In the genomic region with DNA sequence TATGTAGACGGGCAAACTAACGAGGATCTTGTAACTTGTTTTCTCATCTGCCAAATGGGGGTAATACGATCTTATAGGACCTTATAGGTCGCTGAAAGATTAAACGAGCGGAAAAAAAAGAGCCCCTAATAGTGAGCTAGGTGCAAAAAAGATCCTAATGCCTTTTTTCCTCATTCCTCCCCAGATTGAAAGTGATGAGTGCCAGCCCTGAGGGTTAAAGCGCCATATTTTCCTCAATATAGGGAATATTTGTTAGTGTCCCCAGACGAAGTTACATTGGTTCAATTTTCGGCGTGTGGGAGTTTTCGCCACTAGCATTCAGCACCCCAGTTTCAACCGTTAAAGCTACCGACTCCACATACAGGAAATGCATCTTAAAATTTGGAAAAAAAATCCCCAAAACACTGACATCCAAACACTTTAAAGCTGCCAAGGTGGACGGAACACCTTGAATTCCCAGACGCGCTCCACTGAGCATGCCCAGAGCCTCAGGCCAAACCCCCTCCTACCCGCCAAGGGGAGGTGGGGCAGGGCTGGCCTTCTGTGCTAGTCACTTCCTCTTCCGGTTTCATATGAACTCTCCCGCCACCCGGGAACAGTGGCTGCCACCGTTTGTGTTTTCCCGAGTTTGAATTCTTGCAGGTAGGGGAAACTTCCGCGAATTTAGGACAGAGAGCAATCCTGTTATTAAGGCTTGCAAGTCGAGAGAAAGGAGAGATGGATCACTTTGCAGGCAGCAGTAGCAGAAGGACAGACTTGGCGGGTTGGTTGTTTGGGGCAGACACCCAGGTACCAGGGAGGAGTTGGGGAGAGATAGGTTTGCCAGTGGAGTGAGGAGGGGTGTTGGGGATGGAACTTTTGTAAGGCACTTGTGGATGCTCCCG, we compare ENCODE assay signal across 8 cellular contexts. TPM values are rescaled to one million over a fixed set of nuclear protein-coding genes. Genes with fewer than 3 reads are reported as not detected.
DNase-seq lines count a peak whose midpoint lies in the region; ATAC-seq and TF ChIP-seq lines count a peak whose summit lies in the region.

A gene with protein sequence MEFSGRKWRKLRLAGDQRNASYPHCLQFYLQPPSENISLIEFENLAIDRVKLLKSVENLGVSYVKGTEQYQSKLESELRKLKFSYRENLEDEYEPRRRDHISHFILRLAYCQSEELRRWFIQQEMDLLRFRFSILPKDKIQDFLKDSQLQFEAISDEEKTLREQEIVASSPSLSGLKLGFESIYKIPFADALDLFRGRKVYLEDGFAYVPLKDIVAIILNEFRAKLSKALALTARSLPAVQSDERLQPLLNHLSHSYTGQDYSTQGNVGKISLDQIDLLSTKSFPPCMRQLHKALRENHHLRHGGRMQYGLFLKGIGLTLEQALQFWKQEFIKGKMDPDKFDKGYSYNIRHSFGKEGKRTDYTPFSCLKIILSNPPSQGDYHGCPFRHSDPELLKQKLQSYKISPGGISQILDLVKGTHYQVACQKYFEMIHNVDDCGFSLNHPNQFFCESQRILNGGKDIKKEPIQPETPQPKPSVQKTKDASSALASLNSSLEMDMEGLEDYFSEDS (plus strand): TSS at position 571 of the 884 bp plus-strand sequence. CDS start 816 bp downstream, outside the sequence.

- peak within 1 kb of the TSS; percentile 100 for H3K4me3 Mint-ChIP-seq in activated CD4-positive, alpha-beta memory T cell treated with anti-CD3 and anti-CD28 coated beads for 36 hours

- H3K27me3 Mint-ChIP-seq in activated CD4-positive, alpha-beta memory T cell treated with anti-CD3 and anti-CD28 coated beads for 36 hours = peaks cover 3% of the 10 kb centered on the region

- peak; percentile 86 for ATAC-seq in GM19397 (IDR thresholded peaks at IDR 0.05; ENCODE audit: unreplicated experiment)
- ATAC-seq in HG03565 (IDR thresholded peaks at IDR 0.05; ENCODE audit: unreplicated experiment) = peak; percentile 73
- ATAC-seq in right lobe of liver = peak; percentile 97 to 99 (median 98)

- peak within 1 kb of the TSS; percentile 55 to 61 (median 58) for H3K4me3 ChIP-seq in right lobe of liver

- peaks cover 31% of the 10 kb centered on the region for H3K36me3 Mint-ChIP-seq in activated CD4-positive, alpha-beta memory T cell treated with anti-CD3 and anti-CD28 coated beads for 36 hours

- H3K27ac Mint-ChIP-seq in activated CD4-positive, alpha-beta memory T cell treated with anti-CD3 and anti-CD28 coated beads for 36 hours = peak within 1 kb of the TSS; percentile 98

- H3K36me3 ChIP-seq in right lobe of liver = peaks cover 0 to 9% (median 0%) of the 10 kb centered on the region in 4 donors

- peaks cover 5% of the 10 kb centered on the region for H3K9me3 Mint-ChIP-seq in activated CD4-positive, alpha-beta memory T cell treated with anti-CD3 and anti-CD28 coated beads for 36 hours

- intact Hi-C loops in activated CD4-positive, alpha-beta memory T cell treated with anti-CD3 and anti-CD28 coated beads for 36 hours (cut with micrococcal nuclease) = loop anchor here (1.0 to 10.0 kb wide), 7 partner anchors 145 to 959 kb away; a partner anchor contains a TSS
- intact Hi-C loops in right lobe of liver (cut with DNase I) = loop anchor here in 1 of 2 donors (10.0 kb wide), 1 partner anchor 413 kb away; no protein-coding TSS in a partner anchor

- no peaks in the 10 kb centered on the region for H3K9me3 ChIP-seq in right lobe of liver

- TF ChIP-seq POLR2A in right lobe of liver (IDR thresholded peaks at IDR 0.05) = peak; percentile 32

- no peak for TF ChIP-seq CTCF in right lobe of liver (IDR thresholded peaks at IDR 0.05)

- peak within 1 kb of the TSS; percentile 31 to 69 (median 39) for H3K27ac ChIP-seq in right lobe of liver

- peaks cover 33% of the 10 kb centered on the region for H3K4me1 Mint-ChIP-seq in activated CD4-positive, alpha-beta memory T cell treated with anti-CD3 and anti-CD28 coated beads for 36 hours (ENCODE audit: low read depth)

- H3K4me1 ChIP-seq in right lobe of liver = peaks cover 0 to 5% (median 0%) of the 10 kb centered on the region in 4 donors

- H3K27me3 ChIP-seq in right lobe of liver = no peaks in the 10 kb centered on the region

- peak; percentile 88 for DNase-seq in CD1c-positive myeloid dendritic cell (ENCODE audit: extremely low spot score)
- peak; percentile 83 for DNase-seq in NCI-H774 (lab: John Stamatoyannopoulos, UW)
- DNase-seq in activated CD4-positive, alpha-beta memory T cell treated with anti-CD3 and anti-CD28 coated beads for 36 hours = peak; percentile 90
- peak; percentile 88 for DNase-seq in ecto neural progenitor cell (ENCODE audit: low spot score)
- peak; percentile 90 to 92 (median 92) for DNase-seq in right lobe of liver
- peak; percentile 88 for DNase-seq in stimulated activated CD4-positive, alpha-beta T cell treated with anti-CD3 and anti-CD28 coated beads, Interleukin-4, amount 100 ng/mL, for 24 hours

- WGBS in right lobe of liver (ENCODE audit: insufficient coverage, low coverage, low lambda C conversion rate, missing lambda C conversion rate) = 0% methylated on average over 27 of the region's 27 CpGs

- POLR2A ChIA-PET in activated CD4-positive, alpha-beta memory T cell treated with anti-CD3 and anti-CD28 coated beads for 36 hours (lab: Charles Lee) = interaction anchor here (0.6 to 1.2 kb wide), 4 partner anchors 95 to 413 kb away, joined by 3 to 7 read pairs (median 3); a partner anchor contains a TSS

- CTCF ChIA-PET in activated CD4-positive, alpha-beta memory T cell treated with anti-CD3 and anti-CD28 coated beads for 36 hours (lab: Charles Lee) = interaction anchor here (0.7 to 4.7 kb wide), 26 partner anchors 9 to 644 kb away, joined by 3 to 153 read pairs (median 4); a partner anchor contains a TSS

RNA-seq across cellular contexts. Expression of the gene that starts here (rescaled TPM):
- 10 to 100 TPM; 47.2 to 48.7 TPM for total RNA-seq in activated CD4-positive, alpha-beta memory T cell treated with anti-CD3 and anti-CD28 coated beads for 36 hours
- 1 to 10 TPM; 2.8 to 5.8 (median 3.7) TPM for total RNA-seq in right lobe of liver

Comparison
In these comparisons a context has a peak if more than half of its experiments do, and no peak if none do; other contexts are left out.
1. Peak in every context shown above with its lines: DNase-seq, ATAC-seq, H3K4me3 ChIP-seq and H3K27ac ChIP-seq.
2. RNA of the gene that starts here (total RNA-seq): 47.2 to 48.7 TPM in activated CD4-positive, alpha-beta memory T cell treated with anti-CD3 and anti-CD28 coated beads for 36 hours; 2.8 to 5.8 TPM in right lobe of liver; every median in the first group is over 4 times any median in the second.